In genomic region chr14:67571275-67571990, GRCh38 we compare ENCODE assay signal across 8 cellular contexts. TPM values are rescaled to one million over a fixed set of nuclear protein-coding genes. Genes with fewer than 3 reads are reported as not detected.
DNase-seq lines count a peak whose midpoint lies in the region; ATAC-seq and TF ChIP-seq lines count a peak whose summit lies in the region.

No MANE protein-coding gene starts in this region.

- no peaks in the 10 kb centered on the region for H3K27me3 ChIP-seq in vagina

- DNase-seq in AG04449 (ENCODE audit: low read depth, low spot score) (no peak), LHCN-M2 (ENCODE audit: low read depth) (peak; percentile 50), Right ventricle myocardium superior (peak; percentile 73), pulmonary artery endothelial cell (ENCODE audit: low read depth, low spot score) (peak; percentile 10), vagina (ENCODE audit: extremely low spot score in 2 of 2) (no peak)
- peak; percentile 68 for DNase-seq in activated naive CD4-positive, alpha-beta T cell treated with anti-CD3 and anti-CD28 coated beads, Interleukin-2, amount 50 U/mL, for 16 hours

- H3K4me1 ChIP-seq in vagina, result no peaks in the 10 kb centered on the region

- POLR2A ChIA-PET in AG04449 (lab: Yijun Ruan, JAX), result interaction anchor here (1.4 kb wide), 1 partner anchor 144 kb away, joined by 4 read pairs; no protein-coding TSS in a partner anchor

- H3K36me3 ChIP-seq in vagina, result no peaks in the 10 kb centered on the region

- CTCF ChIA-PET in AG04449 (lab: Yijun Ruan, JAX), result interaction anchor here (0.7 to 22.7 kb wide), 50 partner anchors 13 to 1212 kb away, joined by 3 to 582 read pairs (median 5); partner anchors contain the start of genes ATP6V1D, EIF2S1, PIGH and PLEK2

- TF ChIP-seq POLR2A in vagina (IDR thresholded peaks at IDR 0.05), result no peak

- intact Hi-C loops in Right ventricle myocardium superior (cut with DNase I), result loop anchor here (2.0 kb wide), 1 partner anchor 147 kb away; no protein-coding TSS in a partner anchor
- intact Hi-C loops in vagina (cut with DNase I), result loop anchor here (10.0 kb wide), 1 partner anchor 147 kb away; no protein-coding TSS in a partner anchor

- H3K4me3 ChIP-seq in AG04449 (ENCODE audit: low read depth, low read length) (no peak overlapping the region), vagina (no peak overlapping the region)

- no peak overlapping the region for H3K27ac ChIP-seq in vagina

- peak; percentile 92 for TF ChIP-seq CTCF in AG04449 (IDR thresholded peaks at IDR 0.05; ENCODE audit: insufficient read depth, low read length, missing control alignments)
- peak; percentile 54 to 88 (median 69) for TF ChIP-seq CTCF in vagina (IDR thresholded peaks at IDR 0.05)

- ATAC-seq in GM18498 (IDR thresholded peaks at IDR 0.05; ENCODE audit: unreplicated experiment) (peak; percentile 77), SK-N-SH treated with all-trans-retinoic acid at 6 μM for 48 hours (peak; percentile 99), Right ventricle myocardium superior (ENCODE audit: poor library complexity) (peak; percentile 80)

- no peaks in the 10 kb centered on the region for H3K9me3 ChIP-seq in vagina

TF ChIP-seq in SK-N-SH treated with all-trans-retinoic acid at 6 μM for 48 hours, 23 proteins besides CTCF, POLR2A, EP300 and RAD21:
- no peak for TF ChIP-seq RARB (CRISPR knock-in tag; IDR thresholded peaks at IDR 0.05)
- TF ChIP-seq CSRNP3 (CRISPR knock-in tag; IDR thresholded peaks at IDR 0.05), result no peak
- no peak for TF ChIP-seq TSHZ2 (CRISPR knock-in tag; IDR thresholded peaks at IDR 0.05)
- TF ChIP-seq PPARA (CRISPR knock-in tag; IDR thresholded peaks at IDR 0.05; ENCODE audit: borderline replicate concordance), result no peak
- TF ChIP-seq CSDC2 (CRISPR knock-in tag; IDR thresholded peaks at IDR 0.05), result no peak
- TF ChIP-seq ESRRG (CRISPR knock-in tag; IDR thresholded peaks at IDR 0.05), result no peak
- no peak for TF ChIP-seq ZFP3 (CRISPR knock-in tag; IDR thresholded peaks at IDR 0.05)
- TF ChIP-seq ZC3H10 (CRISPR knock-in tag; IDR thresholded peaks at IDR 0.05), result no peak
- TF ChIP-seq CREB5 (CRISPR knock-in tag; IDR thresholded peaks at IDR 0.05; ENCODE audit: low read depth), result no peak
- TF ChIP-seq ARNTL (CRISPR knock-in tag; IDR thresholded peaks at IDR 0.05; ENCODE audit: borderline replicate concordance, low read depth), result no peak

RNA-seq across cellular contexts. Expression of gene PIGH, which starts 28.6 kb away (rescaled TPM):
- total RNA-seq in LHCN-M2 (2014; rRNA removed) (11.3 and 13.4 TPM in 2 replicates), Right ventricle myocardium superior (12.0 TPM), pulmonary artery endothelial cell (8.0 and 12.8 TPM in 2 replicates), vagina (24.1 TPM)
- 9.6 TPM for polyA plus RNA-seq in LHCN-M2 (2012)

RNA-seq across cellular contexts. Expression of gene PLEKHH1, which starts 38.3 kb away (rescaled TPM):
- total RNA-seq in LHCN-M2 (2014; rRNA removed), result 0.06 TPM in 1 of 2 replicates, not detected in the other
- polyA plus RNA-seq in LHCN-M2 (2012), result 0.27 TPM
- total RNA-seq in Right ventricle myocardium superior, result 4.4 TPM
- 0.14 and 0.26 TPM in 2 replicates for total RNA-seq in pulmonary artery endothelial cell
- total RNA-seq in vagina, result 2.5 TPM

RNA-seq across cellular contexts. Expression of gene ARG2, which starts 48.3 kb away (rescaled TPM):
- total RNA-seq in LHCN-M2 (2014; rRNA removed) (0.80 and 3.1 TPM in 2 replicates), Right ventricle myocardium superior (0.75 TPM), pulmonary artery endothelial cell (35.9 and 54.9 TPM in 2 replicates), vagina (14.2 TPM)
- polyA plus RNA-seq in LHCN-M2 (2012), result 0.80 TPM

Comparison
In these comparisons a context has a peak if more than half of its experiments do, and no peak if none do; other contexts are left out.
1. DNase-seq: peak in LHCN-M2 (single experiment), activated naive CD4-positive, alpha-beta T cell treated with anti-CD3 and anti-CD28 coated beads, Interleukin-2, amount 50 U/mL, for 16 hours (single experiment), Right ventricle myocardium superior (single experiment) and pulmonary artery endothelial cell (single experiment); none in AG04449 (single experiment) and vagina (0 of 2).
2. Peak in every context shown above with its lines, with median percentiles within 50 percentile points of each other: ATAC-seq.